26 cellular contexts compared by ENCODE assay signal in genomic region chr21:35860181-35860869, GRCh38.
DNase-seq lines count a peak whose midpoint lies in the region; ATAC-seq, FAIRE-seq and TF ChIP-seq lines count a peak whose summit lies in the region.
"Had no signal": no experiment of that assay in that cellular context is flagged by ENCODE, and none has a peak within 500 bp of the region (broad histone marks: within the 10 kb centered on the region; RNA-seq: fewer than 3 reads in every experiment).

No MANE protein-coding gene starts in this region.

- ATAC-seq in T-helper 17 cell: no peak
- peak; percentile 86 for ATAC-seq in left colon
- ATAC-seq: A549, GM12878 had no signal

- no peak overlapping the region for H3K27ac Mint-ChIP-seq in T-helper 17 cell
- H3K27ac Mint-ChIP-seq: CD14-positive monocyte; CD4-positive, alpha-beta T cell; CD8-positive, alpha-beta memory T cell had no signal

- H3K36me3 Mint-ChIP-seq in T-helper 17 cell (ENCODE audit: low read depth): peaks cover 2% of the 10 kb centered on the region
- H3K36me3 Mint-ChIP-seq: CD14-positive monocyte; CD8-positive, alpha-beta memory T cell had no signal

- H3K4me1 ChIP-seq in small intestine (ENCODE audit: control insufficient read depth in 2 of 2, insufficient read depth in 1 of 2, low read depth in 1 of 2, low read length in 1 of 2) (peaks cover 8 to 10% of the 10 kb centered on the region in 2 donors), sigmoid colon (no peaks in the 10 kb centered on the region), uterus (no peaks in the 10 kb centered on the region), kidney (ENCODE audit: control insufficient read depth in 1 of 2, insufficient read depth in 1 of 2, low read depth in 1 of 2, low read length in 2 of 2) (no peaks in the 10 kb centered on the region)
- H3K4me1 ChIP-seq: A549, BE2C had no signal

- H3K4me3 Mint-ChIP-seq in T-helper 17 cell: peak overlapping the region; percentile 31
- H3K4me3 Mint-ChIP-seq: CD14-positive monocyte; CD4-positive, alpha-beta T cell; CD8-positive, alpha-beta memory T cell had no signal

- DNase-seq in T-helper 17 cell (no peak), left colon (peak; percentile 50 to 51), small intestine (peak; percentile 94), sigmoid colon (no peak), uterus (no peak), NCI-H748 (lab: John Stamatoyannopoulos, UW; ENCODE audit: unreplicated experiment) (no peak), kidney (no peak)
- DNase-seq: 8988T; ACHN; AML-193; BE2C; CD4-positive, alpha-beta T cell; CD8-positive, alpha-beta memory T cell; DMS 273 treated with DMSO at 0.1 percent for 48 hours; DMS79; EL; GDM1; GM23248; H7; HCEC 1CT had no signal

- H3K27ac ChIP-seq in small intestine (ENCODE audit: low read depth in 1 of 2, low read length in 1 of 2) (peak overlapping the region; percentile 49 to 50), sigmoid colon (no peak overlapping the region), uterus (no peak overlapping the region), kidney (ENCODE audit: low read depth in 2 of 2, low read length in 2 of 2) (no peak overlapping the region)
- H3K27ac ChIP-seq: A549; BLaER1 treated with 17β-estradiol and CSF1 and Interleukin-3, amounts not matched to agents 10 nM and 100 nM; GM23248 had no signal

- FAIRE-seq in small intestine (lab: Jason Lieb, UNC) (peak; percentile 53), kidney (lab: Jason Lieb, UNC) (no peak)
- FAIRE-seq: A549, D721Med, GM12878, H1 had no signal

- H3K4me3 ChIP-seq in small intestine (ENCODE audit: low read depth in 1 of 2, low read length in 2 of 2): no peak overlapping the region
- no peak overlapping the region for H3K4me3 ChIP-seq in sigmoid colon
- no peak overlapping the region for H3K4me3 ChIP-seq in uterus
- no peak overlapping the region for H3K4me3 ChIP-seq in kidney (ENCODE audit: low read length in 2 of 2)
- H3K4me3 ChIP-seq: A549; BLaER1 treated with 17β-estradiol and CSF1 and Interleukin-3, amounts not matched to agents 10 nM and 100 nM; GM12878; GM23248 had no signal

- peaks cover 3% of the 10 kb centered on the region for H3K4me1 Mint-ChIP-seq in T-helper 17 cell
- H3K4me1 Mint-ChIP-seq: CD14-positive monocyte; CD8-positive, alpha-beta memory T cell had no signal

- TF ChIP-seq CTCF in sigmoid colon (IDR thresholded peaks at IDR 0.05) (no peak), uterus (IDR thresholded peaks at IDR 0.05) (no peak), kidney (IDR thresholded peaks at IDR 0.05; ENCODE audit: borderline replicate concordance, extremely low read depth, insufficient read depth) (no peak)

- H3K36me3 ChIP-seq in small intestine (ENCODE audit: control insufficient read depth in 2 of 2, insufficient read depth in 2 of 2, low read length in 2 of 2): no peaks in the 10 kb centered on the region
- H3K36me3 ChIP-seq in sigmoid colon: no peaks in the 10 kb centered on the region
- H3K36me3 ChIP-seq in uterus: no peaks in the 10 kb centered on the region
- no peaks in the 10 kb centered on the region for H3K36me3 ChIP-seq in kidney (ENCODE audit: control insufficient read depth in 1 of 2, insufficient read depth in 2 of 2, low read length in 2 of 2)
- H3K36me3 ChIP-seq: BE2C; BLaER1 treated with 17β-estradiol and CSF1 and Interleukin-3, amounts not matched to agents 10 nM and 100 nM had no signal

- WGBS in small intestine, 3 donors: 8 to 59% (median 35%) methylated on average over 6 of the region's 6 CpGs
- 18 to 69% methylated on average over 6 of the region's 6 CpGs for WGBS in sigmoid colon, 2 donors

- H3K9ac ChIP-seq in kidney (ENCODE audit: low read length in 2 of 2): no peak overlapping the region
- H3K9ac ChIP-seq: BLaER1 treated with 17β-estradiol and CSF1 and Interleukin-3, amounts not matched to agents 10 nM and 100 nM; GM23248 had no signal

- TF ChIP-seq EP300 in sigmoid colon (IDR thresholded peaks at IDR 0.05): no peak

- intact Hi-C loops in left colon (cut with DNase I, micrococcal nuclease) (no loop called here), sigmoid colon (cut with DNase I) (no loop called here), uterus (cut with DNase I; ENCODE audit: low total_unique reads) (no loop called here), kidney (cut with DNase I) (no loop called here)

- peaks cover 0 to 3% of the 10 kb centered on the region in 2 donors for H3K27me3 ChIP-seq in small intestine (ENCODE audit: control insufficient read depth in 2 of 2, insufficient read depth in 2 of 2, low read length in 2 of 2)
- no peaks in the 10 kb centered on the region for H3K27me3 ChIP-seq in sigmoid colon
- H3K27me3 ChIP-seq in uterus: no peaks in the 10 kb centered on the region
- H3K27me3 ChIP-seq: BE2C; BLaER1 treated with 17β-estradiol and CSF1 and Interleukin-3, amounts not matched to agents 10 nM and 100 nM had no signal

- H3K27me3 Mint-ChIP-seq in T-helper 17 cell: peaks cover 71% of the 10 kb centered on the region

- H3K9me3 ChIP-seq in T-helper 17 cell (ENCODE audit: control insufficient read depth, low read length, poor library complexity, severe bottlenecking) (no peaks in the 10 kb centered on the region), small intestine (ENCODE audit: control insufficient read depth, low read depth) (no peaks in the 10 kb centered on the region), sigmoid colon (no peaks in the 10 kb centered on the region), uterus (no peaks in the 10 kb centered on the region), kidney (ENCODE audit: control insufficient read depth in 1 of 2, low read length in 2 of 2) (no peaks in the 10 kb centered on the region)
- H3K9me3 ChIP-seq: A549; BE2C; BLaER1 treated with 17β-estradiol and CSF1 and Interleukin-3, amounts not matched to agents 10 nM and 100 nM had no signal

- TF ChIP-seq POLR2A in sigmoid colon (IDR thresholded peaks at IDR 0.05) (no peak), uterus (IDR thresholded peaks at IDR 0.05) (no peak)

Comparison
In these comparisons a context has a peak if more than half of its experiments do, and no peak if none do; other contexts are left out.
1. DNase-seq: peak in left colon (2 of 2) and small intestine (single experiment); none in T-helper 17 cell (0 of 3), sigmoid colon (single experiment), uterus (0 of 2), NCI-H748 (single experiment) and kidney (single experiment).
2. H3K27ac ChIP-seq: peak in small intestine (2 of 2); none in sigmoid colon (0 of 4), uterus (0 of 2) and kidney (0 of 2).